ENCODE assay signal across 34 cellular contexts in the genomic region with DNA sequence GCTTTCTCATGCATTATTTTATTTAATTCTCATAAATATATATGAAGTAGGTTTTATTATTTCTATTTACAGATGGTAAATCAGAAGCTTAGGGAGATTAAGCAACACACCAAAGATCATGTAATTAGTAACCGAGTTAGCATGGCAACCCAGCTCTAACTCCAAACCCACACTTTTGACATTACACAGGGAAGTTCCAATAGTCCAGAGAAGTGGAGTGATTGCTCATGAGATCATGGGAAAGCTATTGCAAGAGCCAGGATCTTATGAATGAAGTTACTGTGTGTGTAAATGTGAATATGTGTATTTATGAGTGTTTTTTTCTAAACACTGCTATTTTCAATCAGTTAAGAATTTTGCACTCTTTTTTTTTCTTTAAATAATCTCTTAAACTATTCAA.
"Had no signal": no experiment of that assay in that cellular context is flagged by ENCODE, and none has a peak within 500 bp of the region (broad histone marks: within the 10 kb centered on the region; RNA-seq: fewer than 3 reads in every experiment).

No MANE protein-coding gene starts in this region.

- DNase-seq: activated CD4-positive, alpha-beta T cell treated with anti-CD3 and anti-CD28 coated beads for 4 hours; activated CD4-positive, alpha-beta T cell treated with anti-CD3 and anti-CD28 coated beads, Interleukin-2, amount 50 U/mL, for 48 hours; activated CD8-positive, alpha-beta memory T cell treated with anti-CD3 and anti-CD28 coated beads for 24 hours; activated effector memory CD4-positive, alpha-beta T cell treated with Interleukin-2 at 50 U/mL for 16 hours; activated naive CD4-positive, alpha-beta T cell treated with Interleukin-2 at 50 U/mL for 16 hours; adrenal gland; aorta; brain microvascular endothelial cell; caudate nucleus; cortex of kidney; effector memory CD8-positive, alpha-beta T cell; head of caudate nucleus; hypothalamus; immature natural killer cell; kidney; left lung; mammary epithelial cell; naive B cell; nephron progenitor cell; ovary; psoas muscle; stimulated activated CD4-positive, alpha-beta T cell treated with anti-CD3 and anti-CD28 coated beads, Interleukin-4, amount 100 ng/mL, for 24 hours; stimulated activated naive CD8-positive, alpha-beta T cell treated with anti-CD3 and anti-CD28 coated beads, Interleukin-15, amount 100 ng/mL, for 72 hours; substantia nigra; T-helper 9 cell; upper lobe of left lung had no signal

- H3K36me3 Mint-ChIP-seq: activated naive CD8-positive, alpha-beta T cell; immature natural killer cell; mesothelial cell of epicardium; naive B cell; stimulated activated effector memory CD8-positive, alpha-beta T cell treated with anti-CD3 and anti-CD28 coated beads, Interleukin-12 subunit alpha, Interleukin-12 subunit beta, amount 100 ng/mL, for 72 hours had no signal

- H3K36me3 ChIP-seq: adrenal gland, brain microvascular endothelial cell, left lung, ovary, upper lobe of left lung, vagina had no signal

- H3K4me3 Mint-ChIP-seq: activated naive CD8-positive, alpha-beta T cell; effector memory CD8-positive, alpha-beta T cell; immature natural killer cell; mesothelial cell of epicardium; naive B cell; nephron progenitor cell; stimulated activated effector memory CD8-positive, alpha-beta T cell treated with anti-CD3 and anti-CD28 coated beads, Interleukin-12 subunit alpha, Interleukin-12 subunit beta, amount 100 ng/mL, for 72 hours; stimulated activated naive CD8-positive, alpha-beta T cell treated with anti-CD3 and anti-CD28 coated beads, Interleukin-15, amount 100 ng/mL, for 72 hours; T-helper 1 cell treated with Interleukin-12 subunit alpha and Interleukin-12 subunit beta and Interleukin-4 antibody, amounts not matched to agents 30 μg/mL and 1 μg/mL, for 36 hours had no signal

- ATAC-seq: effector memory CD8-positive, alpha-beta T cell; left lung; psoas muscle; sciatic nerve; stimulated activated effector memory CD8-positive, alpha-beta T cell treated with anti-CD3 and anti-CD28 coated beads, Interleukin-12 subunit alpha, Interleukin-12 subunit beta, amount 100 ng/mL, for 72 hours; stimulated activated naive CD8-positive, alpha-beta T cell treated with anti-CD3 and anti-CD28 coated beads, Interleukin-15, amount 100 ng/mL, for 72 hours had no signal

- H3K9me3 Mint-ChIP-seq: immature natural killer cell; mesothelial cell of epicardium; nephron progenitor cell; T-helper 1 cell treated with Interleukin-12 subunit alpha and Interleukin-12 subunit beta and Interleukin-4 antibody, amounts not matched to agents 30 μg/mL and 1 μg/mL, for 36 hours had no signal

- H3K9me3 ChIP-seq: adrenal gland, left lung, ovary, psoas muscle, upper lobe of left lung, vagina had no signal

- H3K4me1 Mint-ChIP-seq: immature natural killer cell; mesothelial cell of epicardium; naive B cell; nephron progenitor cell; stimulated activated effector memory CD8-positive, alpha-beta T cell treated with anti-CD3 and anti-CD28 coated beads, Interleukin-12 subunit alpha, Interleukin-12 subunit beta, amount 100 ng/mL, for 72 hours; stimulated activated naive CD8-positive, alpha-beta T cell treated with anti-CD3 and anti-CD28 coated beads, Interleukin-15, amount 100 ng/mL, for 72 hours had no signal

- H3K27ac Mint-ChIP-seq: activated naive CD8-positive, alpha-beta T cell; effector memory CD8-positive, alpha-beta T cell; immature natural killer cell; mesothelial cell of epicardium; naive B cell; nephron progenitor cell; stimulated activated effector memory CD8-positive, alpha-beta T cell treated with anti-CD3 and anti-CD28 coated beads, Interleukin-12 subunit alpha, Interleukin-12 subunit beta, amount 100 ng/mL, for 72 hours; stimulated activated naive CD8-positive, alpha-beta T cell treated with anti-CD3 and anti-CD28 coated beads, Interleukin-15, amount 100 ng/mL, for 72 hours; T-helper 1 cell treated with Interleukin-12 subunit alpha and Interleukin-12 subunit beta and Interleukin-4 antibody, amounts not matched to agents 30 μg/mL and 1 μg/mL, for 36 hours had no signal

- H3K27me3 Mint-ChIP-seq: activated naive CD8-positive, alpha-beta T cell; effector memory CD8-positive, alpha-beta T cell; naive B cell; stimulated activated naive CD8-positive, alpha-beta T cell treated with anti-CD3 and anti-CD28 coated beads, Interleukin-15, amount 100 ng/mL, for 72 hours had no signal

- H3K27me3 ChIP-seq: adrenal gland, brain microvascular endothelial cell, left lung, ovary, upper lobe of left lung, vagina had no signal

- H3K4me3 ChIP-seq: adrenal gland, left lung, ovary, psoas muscle, skin epidermis, upper lobe of left lung, vagina had no signal

- H3K27ac ChIP-seq: adrenal gland, brain microvascular endothelial cell, left lung, ovary, psoas muscle, skin epidermis, upper lobe of left lung, vagina, VCaP had no signal

- H3K4me1 ChIP-seq: adrenal gland, left lung, psoas muscle, upper lobe of left lung, vagina had no signal
